ENCODE assay signal across 17 cellular contexts in the genomic region with DNA sequence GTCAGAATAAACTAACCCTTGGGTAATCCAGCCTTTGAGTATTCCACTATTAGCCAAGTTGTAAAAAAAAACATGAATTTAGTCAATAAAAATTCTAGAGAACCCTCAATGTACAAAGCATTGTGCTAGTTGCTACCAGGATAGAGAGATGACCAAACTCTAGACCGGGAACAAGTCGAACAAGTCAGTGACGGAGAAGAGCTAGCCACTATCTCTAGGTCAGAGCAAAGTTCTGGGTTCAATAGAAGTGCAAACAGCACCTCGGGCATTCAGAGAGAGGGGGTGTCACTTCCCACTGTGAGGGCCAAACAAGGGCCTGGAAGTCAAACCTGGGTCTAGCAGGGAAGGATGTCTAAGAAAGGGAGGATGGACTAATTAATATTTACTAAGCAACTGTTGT. TPM values are rescaled to one million over a fixed set of nuclear protein-coding genes. Genes with fewer than 3 reads are reported as not detected.
"Had no signal": no experiment of that assay in that cellular context is flagged by ENCODE, and none has a peak within 500 bp of the region (broad histone marks: within the 10 kb centered on the region; RNA-seq: fewer than 3 reads in every experiment).

No MANE protein-coding gene starts in this region.

- H3K27ac Mint-ChIP-seq: activated CD4-positive, alpha-beta memory T cell treated with anti-CD3 and anti-CD28 coated beads for 36 hours; activated naive CD4-positive, alpha-beta T cell treated with anti-CD3 and anti-CD28 coated beads, Interleukin-2, amount 50 U/mL, for 72 hours; activated T-helper 1 cell treated with anti-CD3 and anti-CD28 coated beads, Interleukin-12 subunit alpha, Interleukin-12 subunit beta, Interleukin-2, Interleukin-4 antibody, amounts not matched to agents 30 ng/mL and 10 ng/mL and 1 ng/mL, durations not matched to agents 14 hours and 24 hours and 36 hours had no signal

- H3K27ac ChIP-seq: hepatocyte, suprapubic skin had no signal

- H3K4me3 ChIP-seq: adrenal gland, hepatocyte, suprapubic skin had no signal

- H3K36me3 Mint-ChIP-seq: activated CD4-positive, alpha-beta memory T cell treated with anti-CD3 and anti-CD28 coated beads for 36 hours had no signal

- ATAC-seq: activated naive CD4-positive, alpha-beta T cell treated with anti-CD3 and anti-CD28 coated beads, Interleukin-2, amount 50 U/mL, for 72 hours; stimulated activated naive CD8-positive, alpha-beta T cell treated with anti-CD3 and anti-CD28 coated beads, Interleukin-15, Interleukin-2, amounts not matched to agents 100 U/mL and 50 U/mL, for 24 hours had no signal

- H3K9me3 Mint-ChIP-seq: activated CD4-positive, alpha-beta memory T cell treated with anti-CD3 and anti-CD28 coated beads for 36 hours; activated naive CD4-positive, alpha-beta T cell treated with anti-CD3 and anti-CD28 coated beads, Interleukin-2, amount 50 U/mL, for 72 hours; activated T-helper 1 cell treated with anti-CD3 and anti-CD28 coated beads, Interleukin-12 subunit alpha, Interleukin-12 subunit beta, Interleukin-2, Interleukin-4 antibody, amounts not matched to agents 30 ng/mL and 10 ng/mL and 1 ng/mL, durations not matched to agents 14 hours and 24 hours and 36 hours had no signal

- H3K9me3 ChIP-seq: adrenal gland, suprapubic skin had no signal

- DNase-seq: activated CD4-positive, alpha-beta memory T cell treated with anti-CD3 and anti-CD28 coated beads for 36 hours; activated gamma-delta T cell treated with Interleukin-2 at 50 U/mL for 16 hours; activated T-cell treated with anti-CD3 and anti-CD28 coated beads for 4 hours; adrenal gland; effector memory CD4-positive, alpha-beta T cell; nucleus accumbens; retina; stimulated activated CD4-positive, alpha-beta T cell treated with anti-CD3 and anti-CD28 coated beads, Interleukin-2, amount 100 ng/mL, for 24 hours; stimulated activated naive CD8-positive, alpha-beta T cell treated with anti-CD3 and anti-CD28 coated beads, Interleukin-15, Interleukin-2, amounts not matched to agents 100 U/mL and 50 U/mL, for 24 hours; T-helper 2 cell; trophoblast cell had no signal

- H3K36me3 ChIP-seq: adrenal gland, suprapubic skin had no signal

- H3K4me3 Mint-ChIP-seq: activated CD4-positive, alpha-beta memory T cell treated with anti-CD3 and anti-CD28 coated beads for 36 hours had no signal

RNA-seq across cellular contexts. Expression of gene ADCY5, which starts 2.3 kb away (rescaled TPM):
- total RNA-seq: activated CD4-positive, alpha-beta memory T cell treated with anti-CD3 and anti-CD28 coated beads for 36 hours; activated naive CD4-positive, alpha-beta T cell treated with anti-CD3 and anti-CD28 coated beads, Interleukin-2, amount 50 U/mL, for 72 hours; activated T-helper 1 cell treated with anti-CD3 and anti-CD28 coated beads, Interleukin-12 subunit alpha, Interleukin-12 subunit beta, Interleukin-2, Interleukin-4 antibody, amounts not matched to agents 30 ng/mL and 10 ng/mL and 1 ng/mL, durations not matched to agents 14 hours and 24 hours and 36 hours; bronchial epithelial cell; endothelial cell of umbilical vein had no signal
